ENCODE assay signal across 1 cellular context in genomic region chr19:4908781-4909171, GRCh38.
TF ChIP-seq lines count a peak whose summit lies in the region.

No MANE protein-coding gene starts in this region.

TF ChIP-seq in endothelial cell of umbilical vein, 7 proteins besides CTCF, POLR2A, EP300 and RAD21:
- TF ChIP-seq GATA2 (IDR thresholded peaks at IDR 0.05; ENCODE audit: insufficient read depth, insufficient read length, low read depth, low read length) (no peak), FOS (IDR thresholded peaks at IDR 0.05; ENCODE audit: borderline replicate concordance, insufficient read depth, low read length) (no peak), MYC (IDR thresholded peaks at IDR 0.05; ENCODE audit: low read depth, low read length) (no peak), JUN (IDR thresholded peaks at IDR 0.05; ENCODE audit: borderline replicate concordance, insufficient read depth, insufficient read length, low read depth) (no peak), POLR2AphosphoS5 (IDR thresholded peaks at IDR 0.05; ENCODE audit: insufficient read depth, low read depth, low read length) (no peak), MAX (IDR thresholded peaks at IDR 0.05; ENCODE audit: insufficient read depth, insufficient read length) (no peak), EZH2 (IDR thresholded peaks at IDR 0.05; ENCODE audit: borderline replicate concordance, low read depth, low read length, severe bottlenecking) (no peak)
